Comparison of ENCODE assay signal across 1 cellular context in the genomic region with DNA sequence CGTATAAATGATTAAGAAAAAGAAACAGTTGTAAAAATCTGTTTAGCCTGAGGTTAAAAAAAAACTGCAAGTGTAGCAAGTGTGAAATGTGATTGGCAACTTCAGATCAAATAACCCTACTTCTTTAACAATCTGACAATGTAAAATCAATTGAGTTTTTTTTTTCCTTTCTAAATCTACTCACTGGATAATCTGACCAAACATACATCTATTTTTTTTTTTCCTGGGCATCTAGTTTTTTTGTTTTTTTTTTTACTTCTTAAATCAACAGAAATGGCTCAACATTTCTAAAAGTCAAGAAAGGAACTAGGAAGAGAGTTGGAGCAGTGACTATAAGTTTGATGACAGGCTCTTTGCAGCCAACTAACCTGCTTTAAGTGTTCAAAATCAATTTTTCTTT.
TF ChIP-seq lines count a peak whose summit lies in the region.

No MANE protein-coding gene starts in this region.

TF ChIP-seq in GM23338, 12 proteins besides CTCF, POLR2A, EP300 and RAD21 (continued from another document):
- TF ChIP-seq, protein P1, sequence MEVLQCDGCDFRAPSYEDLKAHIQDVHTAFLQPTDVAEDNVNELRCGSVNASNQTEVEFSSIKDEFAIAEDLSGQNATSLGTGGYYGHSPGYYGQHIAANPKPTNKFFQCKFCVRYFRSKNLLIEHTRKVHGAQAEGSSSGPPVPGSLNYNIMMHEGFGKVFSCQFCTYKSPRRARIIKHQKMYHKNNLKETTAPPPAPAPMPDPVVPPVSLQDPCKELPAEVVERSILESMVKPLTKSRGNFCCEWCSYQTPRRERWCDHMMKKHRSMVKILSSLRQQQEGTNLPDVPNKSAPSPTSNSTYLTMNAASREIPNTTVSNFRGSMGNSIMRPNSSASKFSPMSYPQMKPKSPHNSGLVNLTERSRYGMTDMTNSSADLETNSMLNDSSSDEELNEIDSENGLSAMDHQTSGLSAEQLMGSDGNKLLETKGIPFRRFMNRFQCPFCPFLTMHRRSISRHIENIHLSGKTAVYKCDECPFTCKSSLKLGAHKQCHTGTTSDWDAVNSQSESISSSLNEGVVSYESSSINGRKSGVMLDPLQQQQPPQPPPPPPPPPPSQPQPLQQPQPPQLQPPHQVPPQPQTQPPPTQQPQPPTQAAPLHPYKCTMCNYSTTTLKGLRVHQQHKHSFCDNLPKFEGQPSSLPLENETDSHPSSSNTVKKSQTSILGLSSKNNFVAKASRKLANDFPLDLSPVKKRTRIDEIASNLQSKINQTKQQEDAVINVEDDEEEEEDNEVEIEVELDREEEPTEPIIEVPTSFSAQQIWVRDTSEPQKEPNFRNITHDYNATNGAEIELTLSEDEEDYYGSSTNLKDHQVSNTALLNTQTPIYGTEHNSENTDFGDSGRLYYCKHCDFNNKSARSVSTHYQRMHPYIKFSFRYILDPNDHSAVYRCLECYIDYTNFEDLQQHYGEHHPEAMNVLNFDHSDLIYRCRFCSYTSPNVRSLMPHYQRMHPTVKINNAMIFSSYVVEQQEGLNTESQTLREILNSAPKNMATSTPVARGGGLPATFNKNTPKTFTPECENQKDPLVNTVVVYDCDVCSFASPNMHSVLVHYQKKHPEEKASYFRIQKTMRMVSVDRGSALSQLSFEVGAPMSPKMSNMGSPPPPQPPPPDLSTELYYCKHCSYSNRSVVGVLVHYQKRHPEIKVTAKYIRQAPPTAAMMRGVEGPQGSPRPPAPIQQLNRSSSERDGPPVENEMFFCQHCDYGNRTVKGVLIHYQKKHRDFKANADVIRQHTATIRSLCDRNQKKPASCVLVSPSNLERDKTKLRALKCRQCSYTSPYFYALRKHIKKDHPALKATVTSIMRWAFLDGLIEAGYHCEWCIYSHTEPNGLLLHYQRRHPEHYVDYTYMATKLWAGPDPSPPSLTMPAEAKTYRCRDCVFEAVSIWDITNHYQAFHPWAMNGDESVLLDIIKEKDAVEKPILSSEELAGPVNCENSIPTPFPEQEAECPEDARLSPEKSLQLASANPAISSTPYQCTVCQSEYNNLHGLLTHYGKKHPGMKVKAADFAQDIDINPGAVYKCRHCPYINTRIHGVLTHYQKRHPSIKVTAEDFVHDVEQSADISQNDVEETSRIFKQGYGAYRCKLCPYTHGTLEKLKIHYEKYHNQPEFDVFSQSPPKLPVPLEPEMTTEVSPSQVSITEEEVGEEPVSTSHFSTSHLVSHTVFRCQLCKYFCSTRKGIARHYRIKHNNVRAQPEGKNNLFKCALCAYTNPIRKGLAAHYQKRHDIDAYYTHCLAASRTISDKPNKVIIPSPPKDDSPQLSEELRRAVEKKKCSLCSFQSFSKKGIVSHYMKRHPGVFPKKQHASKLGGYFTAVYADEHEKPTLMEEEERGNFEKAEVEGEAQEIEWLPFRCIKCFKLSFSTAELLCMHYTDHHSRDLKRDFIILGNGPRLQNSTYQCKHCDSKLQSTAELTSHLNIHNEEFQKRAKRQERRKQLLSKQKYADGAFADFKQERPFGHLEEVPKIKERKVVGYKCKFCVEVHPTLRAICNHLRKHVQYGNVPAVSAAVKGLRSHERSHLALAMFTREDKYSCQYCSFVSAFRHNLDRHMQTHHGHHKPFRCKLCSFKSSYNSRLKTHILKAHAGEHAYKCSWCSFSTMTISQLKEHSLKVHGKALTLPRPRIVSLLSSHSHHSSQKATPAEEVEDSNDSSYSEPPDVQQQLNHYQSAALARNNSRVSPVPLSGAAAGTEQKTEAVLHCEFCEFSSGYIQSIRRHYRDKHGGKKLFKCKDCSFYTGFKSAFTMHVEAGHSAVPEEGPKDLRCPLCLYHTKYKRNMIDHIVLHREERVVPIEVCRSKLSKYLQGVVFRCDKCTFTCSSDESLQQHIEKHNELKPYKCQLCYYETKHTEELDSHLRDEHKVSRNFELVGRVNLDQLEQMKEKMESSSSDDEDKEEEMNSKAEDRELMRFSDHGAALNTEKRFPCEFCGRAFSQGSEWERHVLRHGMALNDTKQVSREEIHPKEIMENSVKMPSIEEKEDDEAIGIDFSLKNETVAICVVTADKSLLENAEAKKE (CRISPR knock-in tag; IDR thresholded peaks at IDR 0.05), result no peak
- no peak for TF ChIP-seq STAT1 (IDR thresholded peaks at IDR 0.05; ENCODE audit: unreplicated experiment)
- TF ChIP-seq ZNF114 (CRISPR knock-in tag; IDR thresholded peaks at IDR 0.05), result no peak
- TF ChIP-seq EZH2phosphoT487 (IDR thresholded peaks at IDR 0.05; ENCODE audit: unreplicated experiment), result no peak
- TF ChIP-seq NANOG (IDR thresholded peaks at IDR 0.05; ENCODE audit: borderline replicate concordance), result no peak
